In the genomic region with DNA sequence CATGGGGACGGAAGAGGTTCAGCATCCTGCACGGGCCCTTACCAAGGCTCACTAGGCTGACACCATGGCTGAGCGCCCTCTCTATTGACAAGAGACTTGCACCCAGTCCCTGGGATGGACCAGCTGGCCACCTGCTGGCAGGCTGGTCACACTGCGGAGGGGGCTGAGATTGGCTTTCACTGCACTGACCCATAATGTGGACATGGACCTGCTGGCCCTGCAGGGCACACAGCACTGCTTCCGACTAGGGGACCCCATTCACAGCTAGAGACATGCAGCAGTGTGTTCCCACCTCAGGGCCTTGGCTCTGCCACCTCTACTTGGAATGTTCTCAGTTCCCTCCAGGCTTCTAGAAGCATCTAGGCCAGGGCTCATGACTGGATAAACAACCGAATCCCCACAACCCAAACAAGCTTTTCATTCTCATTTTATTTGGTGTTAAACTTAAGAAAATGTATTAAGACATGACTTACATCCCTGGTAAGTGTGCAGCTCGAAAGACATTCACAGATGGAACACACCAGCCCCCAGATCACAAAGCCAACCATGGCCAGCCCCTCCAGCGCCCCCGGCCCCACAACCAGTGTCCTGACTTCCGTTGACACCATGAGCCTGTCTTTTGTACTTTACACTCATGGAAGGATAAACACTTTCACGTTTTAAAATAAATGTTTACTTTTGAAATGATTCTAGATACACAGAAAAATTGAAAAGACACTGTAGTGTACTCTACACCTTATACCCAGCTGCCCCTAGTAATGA, we compare ENCODE assay signal across 8 cellular contexts. TPM values are rescaled to one million over a fixed set of nuclear protein-coding genes. Genes with fewer than 3 reads are reported as not detected.
DNase-seq lines count a peak whose midpoint lies in the region; ATAC-seq and TF ChIP-seq lines count a peak whose summit lies in the region.

No MANE protein-coding gene starts in this region.

- H3K4me1 Mint-ChIP-seq in osteocyte (ENCODE audit: unreplicated experiment) = no peaks in the 10 kb centered on the region

- H3K4me3 Mint-ChIP-seq in osteocyte (ENCODE audit: unreplicated experiment) = no peak overlapping the region

- no peak for TF ChIP-seq POLR2A in NB4 (IDR thresholded peaks at IDR 0.05; ENCODE audit: extremely low read depth, insufficient read length)

- ATAC-seq in HG03135 (IDR thresholded peaks at IDR 0.05; ENCODE audit: unreplicated experiment) = no peak
- ATAC-seq in HG03469 (IDR thresholded peaks at IDR 0.05; ENCODE audit: unreplicated experiment) = no peak

- TF ChIP-seq CTCF in NB4 (IDR thresholded peaks at IDR 0.05; ENCODE audit: low read depth, low read length) (peak; percentile 84), fibroblast of mammary gland (conservative IDR thresholded peaks at IDR 0.05; ENCODE audit: control insufficient read depth, insufficient read depth, low read depth, low read length) (peak; percentile 85), osteocyte (IDR thresholded peaks at IDR 0.05) (peak; percentile 81)

- H3K4me3 ChIP-seq in NB4 (ENCODE audit: low read depth, low read length) (no peak overlapping the region), fibroblast of mammary gland (ENCODE audit: control insufficient read depth, low read depth, low read length) (no peak overlapping the region)

- peak; percentile 35 for DNase-seq in GM04504 (ENCODE audit: low read depth)
- DNase-seq in NB4 (ENCODE audit: low read depth) = peak; percentile 64
- DNase-seq in activated T-cell treated with anti-CD3 and anti-CD28 coated beads for 1 hour (ENCODE audit: low read depth) = peak; percentile 11
- peak; percentile 69 for DNase-seq in fibroblast of mammary gland (ENCODE audit: low read depth)
- peak; percentile 89 for DNase-seq in osteocyte (ENCODE audit: extremely low spot score, unreplicated experiment)
- no peak for DNase-seq in occipital lobe (lab: John Stamatoyannopoulos, UW)

- H3K27ac Mint-ChIP-seq in osteocyte (ENCODE audit: unreplicated experiment) = no peak overlapping the region

- H3K9me3 Mint-ChIP-seq in osteocyte (ENCODE audit: unreplicated experiment) = no peaks in the 10 kb centered on the region

- peaks cover 7% of the 10 kb centered on the region for H3K27me3 Mint-ChIP-seq in osteocyte (ENCODE audit: unreplicated experiment)

- no peaks in the 10 kb centered on the region for H3K36me3 Mint-ChIP-seq in osteocyte (ENCODE audit: unreplicated experiment)

RNA-seq across cellular contexts. Expression of a gene that starts 9.3 kb away (rescaled TPM):
- total RNA-seq in osteocyte = not detected in 2 replicates
- total RNA-seq in occipital lobe = 0.62 TPM

RNA-seq across cellular contexts. Expression of a gene that starts 18.9 kb away (rescaled TPM):
- total RNA-seq in osteocyte = 34.7 and 37.2 TPM in 2 replicates
- 38.8 TPM for total RNA-seq in occipital lobe

RNA-seq across cellular contexts. Expression of a gene that starts 23.1 kb away (rescaled TPM):
- total RNA-seq in osteocyte (3.4 and 4.2 TPM in 2 replicates), occipital lobe (not detected)

RNA-seq across cellular contexts. Expression of a gene that starts 27.1 kb away (rescaled TPM):
- not detected in 2 replicates for total RNA-seq in osteocyte
- not detected for total RNA-seq in occipital lobe

RNA-seq across cellular contexts. Expression of a gene that starts 48.8 kb away (rescaled TPM):
- 0.34 TPM in 1 of 2 replicates, not detected in the other for total RNA-seq in osteocyte
- 0.16 TPM for total RNA-seq in occipital lobe
